In genomic region chr15:62391565-62392262, GRCh38 we compare ENCODE assay signal across 7 cellular contexts. TPM values are rescaled to one million over a fixed set of nuclear protein-coding genes. Genes with fewer than 3 reads are reported as not detected.
DNase-seq lines count a peak whose midpoint lies in the region; ATAC-seq and TF ChIP-seq lines count a peak whose summit lies in the region.

No MANE protein-coding gene starts in this region.

- TF ChIP-seq CTCF in neural cell (IDR thresholded peaks at IDR 0.05; ENCODE audit: poor library complexity, severe bottlenecking): peak; percentile 65
- TF ChIP-seq CTCF in uterus (IDR thresholded peaks at IDR 0.05): peak in 3 of 4 experiments; percentile 25 to 65 (median 55)

- no peak for TF ChIP-seq POLR2A in uterus (IDR thresholded peaks at IDR 0.05)

- H3K36me3 ChIP-seq in neural cell (ENCODE audit: insufficient read depth, low read length) (no peaks in the 10 kb centered on the region), uterus (no peaks in the 10 kb centered on the region)

- H3K27me3 Mint-ChIP-seq in activated naive CD4-positive, alpha-beta T cell treated with anti-CD3 and anti-CD28 coated beads for 36 hours (ENCODE audit: low read depth): peaks cover 24% of the 10 kb centered on the region

- peak overlapping the region; percentile 99 for H3K4me3 ChIP-seq in neural cell (ENCODE audit: low read length)
- peak overlapping the region; percentile 72 to 91 for H3K4me3 ChIP-seq in uterus

- ATAC-seq in GM18907 (IDR thresholded peaks at IDR 0.05; ENCODE audit: unreplicated experiment): peak; percentile 20
- no peak for ATAC-seq in HG02981 (IDR thresholded peaks at IDR 0.05; ENCODE audit: unreplicated experiment)

- H3K9me3 ChIP-seq in neural cell (ENCODE audit: low read length) (no peaks in the 10 kb centered on the region), uterus (no peaks in the 10 kb centered on the region)

- peaks cover 4% of the 10 kb centered on the region for H3F3A ChIP-seq in neural cell (ENCODE audit: insufficient read depth, low read length, poor library complexity, severe bottlenecking)

- H3K9ac ChIP-seq in neural cell (ENCODE audit: low read length): peak overlapping the region; percentile 92

- peak overlapping the region; percentile 85 for H3K4me3 Mint-ChIP-seq in activated naive CD4-positive, alpha-beta T cell treated with anti-CD3 and anti-CD28 coated beads for 36 hours

- H3K4me1 Mint-ChIP-seq in activated naive CD4-positive, alpha-beta T cell treated with anti-CD3 and anti-CD28 coated beads for 36 hours (ENCODE audit: low read depth): peaks cover 12% of the 10 kb centered on the region

- H4K20me1 ChIP-seq in neural cell (ENCODE audit: insufficient read depth): no peaks in the 10 kb centered on the region

- H3K79me2 ChIP-seq in neural cell (replicated peaks; ENCODE audit: insufficient read depth, low read length): peaks cover 7% of the 10 kb centered on the region

- H2AFZ ChIP-seq in neural cell (ENCODE audit: low read depth, low read length): peak overlapping the region; percentile 46

- H3K4me2 ChIP-seq in neural cell (ENCODE audit: low read length): peak overlapping the region; percentile 92

- H3K36me3 Mint-ChIP-seq in activated naive CD4-positive, alpha-beta T cell treated with anti-CD3 and anti-CD28 coated beads for 36 hours (ENCODE audit: low read depth): no peaks in the 10 kb centered on the region

- intact Hi-C loops in activated naive CD4-positive, alpha-beta T cell treated with anti-CD3 and anti-CD28 coated beads for 36 hours (cut with micrococcal nuclease): loop anchor here (2.0 to 10.0 kb wide), 3 partner anchors 321 to 1917 kb away; partner anchors contain the start of gene ICE2
- intact Hi-C loops in uterus (cut with DNase I; ENCODE audit: low total_unique reads): no loop called here

- no peaks in the 10 kb centered on the region for H3K9me3 Mint-ChIP-seq in activated naive CD4-positive, alpha-beta T cell treated with anti-CD3 and anti-CD28 coated beads for 36 hours

- H3K9me2 ChIP-seq in neural cell (ENCODE audit: insufficient read depth, low read length): no peaks in the 10 kb centered on the region

- H3K27me3 ChIP-seq in neural cell (ENCODE audit: insufficient read depth, low read depth, low read length) (no peaks in the 10 kb centered on the region), uterus (no peaks in the 10 kb centered on the region)

- no peak overlapping the region for H3K27ac Mint-ChIP-seq in activated naive CD4-positive, alpha-beta T cell treated with anti-CD3 and anti-CD28 coated beads for 36 hours

- TF ChIP-seq EP300 in neural cell (conservative IDR thresholded peaks at IDR 0.05; ENCODE audit: poor library complexity, severe bottlenecking): no peak

- peaks cover 0 to 4% of the 10 kb centered on the region in 2 donors for H3K4me1 ChIP-seq in uterus

- CTCF ChIA-PET in activated naive CD4-positive, alpha-beta T cell treated with anti-CD3 and anti-CD28 coated beads for 36 hours (lab: Charles Lee): interaction anchor here (1.3 kb wide), 1 partner anchor 350 kb away, joined by 10 read pairs; no protein-coding TSS in a partner anchor

- DNase-seq in NCI-H69 (lab: John Stamatoyannopoulos, UW) (peak; percentile 62), globus pallidus (ENCODE audit: low spot score) (peak; percentile 19), uterus (peak; percentile 41 to 58)
- peak; percentile 39 for DNase-seq in activated naive CD4-positive, alpha-beta T cell treated with anti-CD3 and anti-CD28 coated beads for 36 hours

- TF ChIP-seq RAD21 in neural cell (conservative IDR thresholded peaks at IDR 0.05): peak; percentile 71

- H3K27ac ChIP-seq in neural cell (ENCODE audit: low read length) (no peak overlapping the region), uterus (peak overlapping the region; percentile 69 to 86)

TF ChIP-seq in neural cell, 6 proteins besides CTCF, POLR2A, EP300 and RAD21:
- TF ChIP-seq SMC3 (conservative IDR thresholded peaks at IDR 0.05; ENCODE audit: poor library complexity) (peak; percentile 70), POLR2AphosphoS5 (IDR thresholded peaks at IDR 0.05) (peak; percentile 9), REST (IDR thresholded peaks at IDR 0.05; ENCODE audit: borderline replicate concordance) (no peak), EZH2 (IDR thresholded peaks at IDR 0.05; ENCODE audit: borderline replicate concordance, insufficient read depth, low read length, poor library complexity, severe bottlenecking) (no peak), TAF1 (IDR thresholded peaks at IDR 0.05; ENCODE audit: low read depth) (no peak), MXI1 (conservative IDR thresholded peaks at IDR 0.05; ENCODE audit: poor library complexity, severe bottlenecking) (peak; percentile 71)

RNA-seq across cellular contexts. Expression of gene TLN2, which starts 1.4 kb away (rescaled TPM):
- 1 to 10 TPM; 2.3 to 2.5 TPM for total RNA-seq in activated naive CD4-positive, alpha-beta T cell treated with anti-CD3 and anti-CD28 coated beads for 36 hours
- polyA plus RNA-seq in neural cell: 2.7 and 5.8 TPM in 2 replicates
- 17.3 and 19.9 TPM in 2 replicates for polyA minus RNA-seq in neural cell
- 10 to 100 TPM in 2 of 4 donors, 1 to 10 TPM in 2; 4.1 to 24.6 (median 16.6) TPM for total RNA-seq in uterus
